Comparison of ENCODE assay signal across 8 cellular contexts in genomic region chr1:3898994-3899775, GRCh38. TPM values are rescaled to one million over a fixed set of nuclear protein-coding genes. Genes with fewer than 3 reads are reported as not detected.
DNase-seq lines count a peak whose midpoint lies in the region; ATAC-seq, FAIRE-seq and TF ChIP-seq lines count a peak whose summit lies in the region.

No MANE protein-coding gene starts in this region.

- H3K79me2 ChIP-seq in GM23248 (ENCODE audit: insufficient read depth), result peaks cover 58% of the 10 kb centered on the region

- H4K20me1 ChIP-seq in GM23248 (ENCODE audit: insufficient read depth), result no peaks in the 10 kb centered on the region

- ATAC-seq in activated CD8-positive, alpha-beta T cell treated with anti-CD3 and anti-CD28 coated beads for 36 hours, result no peak
- no peak for ATAC-seq in stimulated activated naive CD8-positive, alpha-beta T cell treated with anti-CD3 and anti-CD28 coated beads, Interleukin-15, amount 100 ng/mL, for 72 hours
- ATAC-seq in HG03175 (IDR thresholded peaks at IDR 0.05; ENCODE audit: unreplicated experiment), result no peak

- H3K36me3 ChIP-seq in GM23248 (ENCODE audit: low read depth), result no peaks in the 10 kb centered on the region

- H3F3A ChIP-seq in GM23248 (ENCODE audit: insufficient read depth), result peaks cover 4% of the 10 kb centered on the region; the same call in 1 of the 2 replicates

- peak overlapping the region; percentile 80 for H3K4me2 ChIP-seq in GM23248 (ENCODE audit: unreplicated experiment)

- intact Hi-C loops in activated CD8-positive, alpha-beta T cell treated with anti-CD3 and anti-CD28 coated beads for 36 hours (cut with micrococcal nuclease), result no loop called here

- no peaks in the 10 kb centered on the region for H3K9me3 ChIP-seq in GM23248 (ENCODE audit: low read depth)

- H3K4me3 ChIP-seq in AG04449 (ENCODE audit: low read depth, low read length) (peak overlapping the region; percentile 96), GM23248 (peak overlapping the region; percentile 90), iPS-11a (ENCODE audit: low read depth, low read length) (peak overlapping the region; percentile 78)

- peak; percentile 11 for TF ChIP-seq CTCF in AG04449 (IDR thresholded peaks at IDR 0.05; ENCODE audit: insufficient read depth, low read length, missing control alignments)
- no peak for TF ChIP-seq CTCF in activated CD8-positive, alpha-beta T cell treated with anti-CD3 and anti-CD28 coated beads for 36 hours (IDR thresholded peaks at IDR 0.05)
- no peak for TF ChIP-seq CTCF in D721Med (IDR thresholded peaks at IDR 0.05; ENCODE audit: insufficient read depth, missing control alignments)

- H3K9me2 ChIP-seq in GM23248 (ENCODE audit: insufficient read depth), result no peaks in the 10 kb centered on the region

- peaks cover 10% of the 10 kb centered on the region; the same call in 1 of the 2 replicates for H3K4me1 ChIP-seq in GM23248 (ENCODE audit: insufficient read depth)

- H2AFZ ChIP-seq in GM23248, result peak overlapping the region; percentile 90; the same call in 1 of the 2 replicates

- peaks cover 50% of the 10 kb centered on the region for H3K4me1 Mint-ChIP-seq in activated CD8-positive, alpha-beta T cell treated with anti-CD3 and anti-CD28 coated beads for 36 hours (ENCODE audit: low read depth)
- H3K4me1 Mint-ChIP-seq in stimulated activated naive CD8-positive, alpha-beta T cell treated with anti-CD3 and anti-CD28 coated beads, Interleukin-15, amount 100 ng/mL, for 72 hours, result peaks cover 69% of the 10 kb centered on the region

- no peaks in the 10 kb centered on the region for H3K27me3 ChIP-seq in GM23248 (replicated peaks; ENCODE audit: insufficient read depth)

- 25 to 29% methylated on average over 11 of the region's 11 CpGs for WGBS in GM23248 (ENCODE audit: low coverage in 1 of 2, low lambda C conversion rate in 2 of 2, missing lambda C conversion rate in 2 of 2), 2 experiments

- H3K27ac ChIP-seq in GM23248, result peak overlapping the region; percentile 93

- FAIRE-seq in D721Med (lab: Jason Lieb, UNC), result no peak

- H3K36me3 Mint-ChIP-seq in activated CD8-positive, alpha-beta T cell treated with anti-CD3 and anti-CD28 coated beads for 36 hours (ENCODE audit: low read depth), result peaks cover 30% of the 10 kb centered on the region

- in situ Hi-C loops in GM23248 (cut with MboI), result no loop called here

- CTCF ChIA-PET in AG04449 (lab: Yijun Ruan, JAX), result interaction anchor here (1.0 to 1.6 kb wide), 2 partner anchors 10 to 13 kb away, joined by 3 to 5 read pairs; no protein-coding TSS in a partner anchor
- CTCF ChIA-PET in activated CD8-positive, alpha-beta T cell treated with anti-CD3 and anti-CD28 coated beads for 36 hours (lab: Charles Lee), result interaction anchor here (0.8 to 1.7 kb wide), 6 partner anchors 10 to 103 kb away, joined by 3 to 11 read pairs (median 4); partner anchors contain the start of genes DFFB and LRRC47

- peak overlapping the region; percentile 88 for H3K4me3 Mint-ChIP-seq in activated CD8-positive, alpha-beta T cell treated with anti-CD3 and anti-CD28 coated beads for 36 hours
- H3K4me3 Mint-ChIP-seq in stimulated activated naive CD8-positive, alpha-beta T cell treated with anti-CD3 and anti-CD28 coated beads, Interleukin-15, amount 100 ng/mL, for 72 hours, result peak overlapping the region; percentile 91 to 98

- POLR2A ChIA-PET in AG04449 (lab: Yijun Ruan, JAX), result interaction anchor here (1.3 to 1.5 kb wide), 2 partner anchors 14 to 43 kb away, joined by 3 to 6 read pairs; partner anchors contain the start of genes CEP104 and DFFB
- POLR2A ChIA-PET in activated CD8-positive, alpha-beta T cell treated with anti-CD3 and anti-CD28 coated beads for 36 hours (lab: Charles Lee), result interaction anchor here (1.1 to 2.7 kb wide), 5 partner anchors 9 to 127 kb away, joined by 3 to 18 read pairs (median 3); partner anchors contain the start of genes CEP104 and DFFB

- H3K9me3 Mint-ChIP-seq in activated CD8-positive, alpha-beta T cell treated with anti-CD3 and anti-CD28 coated beads for 36 hours, result peaks cover 6% of the 10 kb centered on the region
- peaks cover 5 to 13% of the 10 kb centered on the region in 2 donors for H3K9me3 Mint-ChIP-seq in stimulated activated naive CD8-positive, alpha-beta T cell treated with anti-CD3 and anti-CD28 coated beads, Interleukin-15, amount 100 ng/mL, for 72 hours

- no peaks in the 10 kb centered on the region for H3K27me3 Mint-ChIP-seq in activated CD8-positive, alpha-beta T cell treated with anti-CD3 and anti-CD28 coated beads for 36 hours
- H3K27me3 Mint-ChIP-seq in stimulated activated naive CD8-positive, alpha-beta T cell treated with anti-CD3 and anti-CD28 coated beads, Interleukin-15, amount 100 ng/mL, for 72 hours, result no peaks in the 10 kb centered on the region

- DNase-seq in AG04449 (ENCODE audit: low read depth, low spot score) (no peak), GM23248 (peak; percentile 48), HK-2 (ENCODE audit: unreplicated experiment) (no peak), D721Med (ENCODE audit: insufficient read length, low spot score) (no peak)
- DNase-seq in activated CD8-positive, alpha-beta T cell treated with anti-CD3 and anti-CD28 coated beads for 36 hours, result no peak
- no peak for DNase-seq in stimulated activated naive CD8-positive, alpha-beta T cell treated with anti-CD3 and anti-CD28 coated beads, Interleukin-15, amount 100 ng/mL, for 72 hours

- peak overlapping the region; percentile 99 for H3K27ac Mint-ChIP-seq in activated CD8-positive, alpha-beta T cell treated with anti-CD3 and anti-CD28 coated beads for 36 hours
- peak overlapping the region; percentile 90 to 99 for H3K27ac Mint-ChIP-seq in stimulated activated naive CD8-positive, alpha-beta T cell treated with anti-CD3 and anti-CD28 coated beads, Interleukin-15, amount 100 ng/mL, for 72 hours

- peak overlapping the region; percentile 96 for H3K9ac ChIP-seq in GM23248

RNA-seq across cellular contexts. Expression of gene C1orf174, which starts 0.9 kb away (rescaled TPM):
- 18.5 and 33.2 TPM in 2 replicates for total RNA-seq in GM23248 (2014; rRNA removed; shearing (Covaris generic))
- polyA plus RNA-seq in GM23248 (2016; fragmentation: Nextera tagmentation; extraction: Ambion mirVana), result 35.9 and 36.9 TPM in 2 replicates
- 10 to 100 TPM; 43.7 to 44.0 TPM for total RNA-seq in activated CD8-positive, alpha-beta T cell treated with anti-CD3 and anti-CD28 coated beads for 36 hours

RNA-seq across cellular contexts. Expression of gene DFFB, which starts 41.9 kb away (rescaled TPM):
- total RNA-seq in GM23248 (2014; rRNA removed; shearing (Covaris generic)), result 6.4 and 18.3 TPM in 2 replicates
- 2.4 and 3.2 TPM in 2 replicates for polyA plus RNA-seq in GM23248 (2016; fragmentation: Nextera tagmentation; extraction: Ambion mirVana)
- 1 to 10 TPM; 9.3 to 9.7 TPM for total RNA-seq in activated CD8-positive, alpha-beta T cell treated with anti-CD3 and anti-CD28 coated beads for 36 hours

RNA-seq across cellular contexts. Expression of gene CEP104, which starts 42.2 kb away (rescaled TPM):
- total RNA-seq in GM23248 (2014; rRNA removed; shearing (Covaris generic)), result 12.3 and 14.8 TPM in 2 replicates
- polyA plus RNA-seq in GM23248 (2016; fragmentation: Nextera tagmentation; extraction: Ambion mirVana), result 24.7 and 29.8 TPM in 2 replicates
- 10 to 100 TPM; 29.3 to 29.8 TPM for total RNA-seq in activated CD8-positive, alpha-beta T cell treated with anti-CD3 and anti-CD28 coated beads for 36 hours
